In genomic region chr9:21711504-21711903, GRCh38 we compare ENCODE assay signal across 10 cellular contexts.
DNase-seq lines count a peak whose midpoint lies in the region; ATAC-seq and TF ChIP-seq lines count a peak whose summit lies in the region.
"Had no signal": no experiment of that assay in that cellular context is flagged by ENCODE, and none has a peak within 500 bp of the region (broad histone marks: within the 10 kb centered on the region; RNA-seq: fewer than 3 reads in every experiment).

No MANE protein-coding gene starts in this region.

- H2AK5ac ChIP-seq in IMR-90 (ENCODE audit: low read depth, low read length), result no peak overlapping the region

- H3K4me1 ChIP-seq in BLaER1 (peaks cover 24% of the 10 kb centered on the region), IMR-90 (ENCODE audit: control insufficient read depth, insufficient read depth, low read length) (peaks cover 6% of the 10 kb centered on the region; the same call in 1 of the 2 replicates)
- H3K4me1 ChIP-seq: sigmoid colon, suprapubic skin had no signal

- CTCF ChIA-PET in IMR-90 (lab: Yijun Ruan, JAX), result no interaction called here

- TF ChIP-seq CTCF in IMR-90 (conservative IDR thresholded peaks at IDR 0.05; ENCODE audit: low read depth, low read length), result no peak

- dilution Hi-C loops in IMR-90 (cut with HindIII; ENCODE audit: low sequenced_read_pairs, unreplicated experiment), result no loop called here

- no peak for TF ChIP-seq POLR2A in IMR-90 (IDR thresholded peaks at IDR 0.05; ENCODE audit: low read depth, low read length)

- H4K5ac ChIP-seq in IMR-90 (ENCODE audit: low read depth, low read length), result no peak overlapping the region

- H3K4me3 ChIP-seq in BLaER1 (no peak overlapping the region), IMR-90 (ENCODE audit: insufficient read depth, low read depth, low read length) (no peak overlapping the region)
- H3K4me3 ChIP-seq: sigmoid colon, suprapubic skin had no signal

- in situ Hi-C loops in IMR-90 (cut with MboI; ENCODE audit: low sequenced_read_pairs), result no loop called here

- POLR2A ChIA-PET in IMR-90 (lab: Charles Lee; ENCODE audit: unreplicated experiment), result no interaction called here

- no peak overlapping the region for H3K14ac ChIP-seq in IMR-90 (replicated peaks; ENCODE audit: low read depth, low read length)

- no peak overlapping the region for H3K23ac ChIP-seq in IMR-90 (ENCODE audit: low read depth, low read length)

- H4K20me1 ChIP-seq in BLaER1 (no peaks in the 10 kb centered on the region), IMR-90 (ENCODE audit: insufficient read depth, low read length) (no peaks in the 10 kb centered on the region)

- no CpG with 5 or more reads among the region's 2 CpGs for WGBS in IMR-90 (ENCODE audit: extremely low coverage in 2 of 2, insufficient read length in 1 of 2), 2 experiments

- no peak overlapping the region for H3K18ac ChIP-seq in IMR-90 (ENCODE audit: low read depth, low read length)

- no peak overlapping the region for H2AFZ ChIP-seq in IMR-90 (replicated peaks; ENCODE audit: low read length, poor library complexity)

- H4K91ac ChIP-seq in IMR-90 (ENCODE audit: insufficient read depth, low read depth, low read length), result no peak overlapping the region

- no peaks in the 10 kb centered on the region for H3K79me1 ChIP-seq in IMR-90 (ENCODE audit: low read depth in 1 of 2, low read length in 2 of 2)

- no peak overlapping the region for H4K8ac ChIP-seq in IMR-90 (ENCODE audit: low read depth in 2 of 2, low read length in 2 of 2)

- H3K9ac ChIP-seq in BLaER1, result no peak overlapping the region
- H3K9ac ChIP-seq in IMR-90 (ENCODE audit: low read depth, low read length), result no peak overlapping the region

- BruUV-seq in IMR-90 (replicated peaks; lab: Mats Ljungman, UMichigan), result no TSS peak

- no peak overlapping the region for H3K27ac ChIP-seq in BLaER1
- no peak overlapping the region for H3K27ac ChIP-seq in IMR-90 (ENCODE audit: insufficient read depth, low read length)
- H3K27ac ChIP-seq: sigmoid colon, suprapubic skin had no signal

- H2BK120ac ChIP-seq in IMR-90 (ENCODE audit: low read depth, low read length), result no peak overlapping the region

- H3K27me3 ChIP-seq in BLaER1 (no peaks in the 10 kb centered on the region), IMR-90 (ENCODE audit: control insufficient read depth, insufficient read depth, low read length) (no peaks in the 10 kb centered on the region)
- H3K27me3 ChIP-seq: sigmoid colon, suprapubic skin had no signal

- H3K4me2 ChIP-seq in BLaER1 (peak overlapping the region; percentile 48; the same call in 1 of the 2 replicates), IMR-90 (ENCODE audit: low read depth, low read length) (no peak overlapping the region)

- no peaks in the 10 kb centered on the region for H3K9me1 ChIP-seq in IMR-90 (ENCODE audit: insufficient read depth, low read length)

- H2BK20ac ChIP-seq in IMR-90 (ENCODE audit: low read depth, low read length), result 0 out of 2 replicates have a peak overlapping the region, but pooled peaks have one; percentile 13

- H3K9me3 ChIP-seq in BLaER1 (no peaks in the 10 kb centered on the region), IMR-90 (ENCODE audit: control insufficient read depth, insufficient read depth, low read length) (no peaks in the 10 kb centered on the region)
- H3K9me3 ChIP-seq: sigmoid colon, suprapubic skin had no signal

- ATAC-seq in GM21360 (IDR thresholded peaks at IDR 0.05; ENCODE audit: unreplicated experiment) (peak; percentile 85), IMR-90 (ENCODE audit: low read depth) (no peak), GM21737 (IDR thresholded peaks at IDR 0.05; ENCODE audit: unreplicated experiment) (no peak), GM19455 (IDR thresholded peaks at IDR 0.05; ENCODE audit: unreplicated experiment) (no peak)

- no peak overlapping the region for H2BK5ac ChIP-seq in IMR-90 (ENCODE audit: low read depth, low read length, poor library complexity, severe bottlenecking)

- intact Hi-C loops in IMR-90 (cut with micrococcal nuclease), result no loop called here

- no peak overlapping the region for H2BK15ac ChIP-seq in IMR-90 (ENCODE audit: low read depth, low read length)

- DNase-seq in IMR-90, result peak; percentile 54
- DNase-seq in fibroblast of peridontal ligament (ENCODE audit: extremely low read depth), result peak; percentile 55
- DNase-seq in NCI-H446 (lab: John Stamatoyannopoulos, UW), result no peak
- DNase-seq in NCI-H510A treated with DMSO at 0.1 percent for 48 hours (lab: John Stamatoyannopoulos, UW), result no peak
- DNase-seq: sigmoid colon had no signal

- TF ChIP-seq RAD21 in IMR-90 (IDR thresholded peaks at IDR 0.05; ENCODE audit: low read length), result no peak

- no peak overlapping the region for H3K4ac ChIP-seq in IMR-90 (ENCODE audit: low read depth, low read length)

- no peak overlapping the region for H3K56ac ChIP-seq in IMR-90 (ENCODE audit: extremely low read depth, insufficient read depth, low read length)

- H2AK9ac ChIP-seq in IMR-90 (replicated peaks; ENCODE audit: low read depth, low read length, poor library complexity), result no peak overlapping the region

- H3K36me3 ChIP-seq in BLaER1 (no peaks in the 10 kb centered on the region), IMR-90 (ENCODE audit: control insufficient read depth, insufficient read depth, low read length) (no peaks in the 10 kb centered on the region)
- H3K36me3 ChIP-seq: sigmoid colon, suprapubic skin had no signal

TF ChIP-seq in IMR-90, 13 proteins besides CTCF, POLR2A, EP300 and RAD21:
- TF ChIP-seq NFE2L2 (IDR thresholded peaks at IDR 0.05; ENCODE audit: low read depth, low read length), result no peak
- no peak for TF ChIP-seq BHLHE40 (IDR thresholded peaks at IDR 0.05; ENCODE audit: low read depth, low read length)
- TF ChIP-seq CEBPB (IDR thresholded peaks at IDR 0.05; ENCODE audit: low read depth, low read length), result peak; percentile 9; the same call in 1 of the 2 replicates

Comparison
In these comparisons a context has a peak if more than half of its experiments do, and no peak if none do; other contexts are left out.
1. DNase-seq: peak in IMR-90 (single experiment) and fibroblast of peridontal ligament (single experiment); none in NCI-H446 (0 of 2) and NCI-H510A treated with DMSO at 0.1 percent for 48 hours (single experiment).